ENCODE assay signal across 1 cellular context in genomic region chr7:99092064-99092720, GRCh38.
TF ChIP-seq lines count a peak whose summit lies in the region.

No MANE protein-coding gene starts in this region.

TF ChIP-seq in K562, 482 proteins besides CTCF, POLR2A, EP300 and RAD21 (continued from another document):
- TF ChIP-seq, protein P1, sequence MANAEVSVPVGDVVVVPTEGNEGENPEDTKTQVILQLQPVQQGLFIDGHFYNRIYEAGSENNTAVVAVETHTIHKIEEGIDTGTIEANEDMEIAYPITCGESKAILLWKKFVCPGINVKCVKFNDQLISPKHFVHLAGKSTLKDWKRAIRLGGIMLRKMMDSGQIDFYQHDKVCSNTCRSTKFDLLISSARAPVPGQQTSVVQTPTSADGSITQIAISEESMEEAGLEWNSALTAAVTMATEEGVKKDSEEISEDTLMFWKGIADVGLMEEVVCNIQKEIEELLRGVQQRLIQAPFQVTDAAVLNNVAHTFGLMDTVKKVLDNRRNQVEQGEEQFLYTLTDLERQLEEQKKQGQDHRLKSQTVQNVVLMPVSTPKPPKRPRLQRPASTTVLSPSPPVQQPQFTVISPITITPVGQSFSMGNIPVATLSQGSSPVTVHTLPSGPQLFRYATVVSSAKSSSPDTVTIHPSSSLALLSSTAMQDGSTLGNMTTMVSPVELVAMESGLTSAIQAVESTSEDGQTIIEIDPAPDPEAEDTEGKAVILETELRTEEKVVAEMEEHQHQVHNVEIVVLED (CRISPR knock-in tag; IDR thresholded peaks at IDR 0.05): no peak
- TF ChIP-seq RBM25 (IDR thresholded peaks at IDR 0.05; ENCODE audit: low read depth, low read length, severe bottlenecking) (peak; percentile 84), KDM1A (IDR thresholded peaks at IDR 0.05) (0 out of 4 replicates have a peak, but pooled peaks have one; percentile 21 to 26), NR2C1 (IDR thresholded peaks at IDR 0.05) (0 out of 2 replicates have a peak, but pooled peaks have one; percentile 10), NR2C1 (tag; IDR thresholded peaks at IDR 0.05) (no peak), FOXA3 (CRISPR knock-in tag; conservative IDR thresholded peaks at IDR 0.05 in 1 of 2, IDR thresholded peaks at IDR 0.05 in 1 of 2) (0 out of 4 replicates have a peak, but pooled peaks of 1 of the 2 experiments have one; percentile 43), ZFX (CRISPR knock-in tag; IDR thresholded peaks at IDR 0.05) (no peak), ZNF232 (CRISPR knock-in tag; IDR thresholded peaks at IDR 0.05) (0 out of 2 replicates have a peak, but pooled peaks have one; percentile 21), JUND (IDR thresholded peaks at IDR 0.05; ENCODE audit: borderline replicate concordance, low read depth, low read length) (no peak), JUND (tag; IDR thresholded peaks at IDR 0.05; ENCODE audit: borderline replicate concordance, low read depth, low read length) (0 out of 3 replicates have a peak, but pooled peaks have one; percentile 15), HLTF (IDR thresholded peaks at IDR 0.05) (no peak), ZBTB33 (CRISPR knock-in tag; IDR thresholded peaks at IDR 0.05) (0 out of 2 replicates have a peak, but pooled peaks have one; percentile 36), MGA (IDR thresholded peaks at IDR 0.05) (0 out of 2 replicates have a peak, but pooled peaks have one; percentile 16), ZNF592 (IDR thresholded peaks at IDR 0.05) (0 out of 2 replicates have a peak, but pooled peaks have one; percentile 23), BCOR (IDR thresholded peaks at IDR 0.05) (peak; percentile 43), MEIS2 (IDR thresholded peaks at IDR 0.05; ENCODE audit: partially characterized antibody) (no peak), ZFP36 (IDR thresholded peaks at IDR 0.05; ENCODE audit: low read depth, low read length, partially characterized antibody) (no peak), THRA (IDR thresholded peaks at IDR 0.05) (0 out of 2 replicates have a peak, but pooled peaks have one; percentile 40), CREB1 (IDR thresholded peaks at IDR 0.05) (no peak), CREB1 (CRISPR knock-in tag; IDR thresholded peaks at IDR 0.05) (no peak), BHLHE40 (IDR thresholded peaks at IDR 0.05; ENCODE audit: low read length) (0 out of 2 replicates have a peak, but pooled peaks have one; percentile 13), TAF9B (IDR thresholded peaks at IDR 0.05; ENCODE audit: partially characterized antibody) (peak; percentile 28), JUNB (CRISPR knock-in tag; conservative IDR thresholded peaks at IDR 0.05) (no peak), MXD1 (CRISPR knock-in tag; IDR thresholded peaks at IDR 0.05; ENCODE audit: borderline replicate concordance, poor library complexity, severe bottlenecking) (no peak), NCOR1 (IDR thresholded peaks at IDR 0.05) (0 out of 2 replicates have a peak, but pooled peaks have one; percentile 7)
- TF ChIP-seq, protein P2, sequence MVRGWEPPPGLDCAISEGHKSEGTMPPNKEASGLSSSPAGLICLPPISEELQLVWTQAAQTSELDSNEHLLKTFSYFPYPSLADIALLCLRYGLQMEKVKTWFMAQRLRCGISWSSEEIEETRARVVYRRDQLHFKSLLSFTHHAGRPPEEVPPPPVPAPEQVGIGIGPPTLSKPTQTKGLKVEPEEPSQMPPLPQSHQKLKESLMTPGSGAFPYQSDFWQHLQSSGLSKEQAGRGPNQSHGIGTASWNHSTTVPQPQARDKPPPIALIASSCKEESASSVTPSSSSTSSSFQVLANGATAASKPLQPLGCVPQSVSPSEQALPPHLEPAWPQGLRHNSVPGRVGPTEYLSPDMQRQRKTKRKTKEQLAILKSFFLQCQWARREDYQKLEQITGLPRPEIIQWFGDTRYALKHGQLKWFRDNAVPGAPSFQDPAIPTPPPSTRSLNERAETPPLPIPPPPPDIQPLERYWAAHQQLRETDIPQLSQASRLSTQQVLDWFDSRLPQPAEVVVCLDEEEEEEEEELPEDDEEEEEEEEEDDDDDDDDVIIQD (CRISPR knock-in tag; IDR thresholded peaks at IDR 0.05): no peak
TF ChIP-seq in K562: peak in this region for 14.
